In the genomic region with DNA sequence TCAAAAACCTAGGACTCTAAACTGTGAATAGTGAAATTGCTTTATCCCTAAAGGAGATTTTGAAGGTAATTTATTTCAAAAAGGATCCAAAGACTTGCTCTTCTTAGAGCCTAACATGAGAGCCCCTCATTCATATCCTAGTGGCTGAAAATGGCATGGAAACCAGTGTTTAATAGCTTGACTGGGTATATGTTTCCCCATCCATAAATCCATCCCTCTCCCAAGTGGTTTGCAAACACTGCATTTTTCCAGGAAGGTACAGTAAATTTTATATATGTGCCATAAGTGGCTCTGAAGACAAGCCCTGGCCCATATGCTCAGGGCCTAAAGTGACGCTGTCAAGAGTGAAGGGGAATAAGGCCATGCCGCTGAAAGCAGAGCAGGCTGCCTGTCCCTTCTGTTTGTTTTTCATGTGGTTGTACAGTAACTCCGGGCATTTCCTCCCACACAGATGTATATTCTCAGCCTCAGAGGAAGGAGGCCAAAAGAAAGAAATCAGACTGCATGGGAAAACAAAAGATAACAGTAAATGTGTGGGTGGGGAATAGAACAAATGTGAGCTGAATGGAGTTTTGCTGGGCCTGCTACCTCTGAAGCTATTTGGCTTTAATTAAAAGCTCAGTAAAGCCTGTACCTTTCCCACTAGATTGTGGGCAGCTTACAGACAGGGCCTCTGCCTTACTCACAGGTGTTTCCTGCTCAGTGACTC, we compare ENCODE assay signal across 8 cellular contexts.
A peak's percentile ranks its signal among the peaks of the same experiment; 100 is the strongest.
DNase-seq lines count a peak whose midpoint lies in the region; ATAC-seq and TF ChIP-seq lines count a peak whose summit lies in the region.

No MANE protein-coding gene starts in this region.

- CTCF ChIA-PET in HEK293 (lab: Yijun Ruan, JAX) = interaction anchor here (0.6 kb wide), 1 partner anchor 994 kb away, joined by 3 read pairs; no protein-coding TSS in a partner anchor

- H3K27me3 Mint-ChIP-seq in T-helper 17 cell = no peaks in the 10 kb centered on the region
- H3K27me3 Mint-ChIP-seq in CD14-positive monocyte (ENCODE audit: low read depth in 3 of 3) = no peaks in the 10 kb centered on the region

- ATAC-seq in left ventricle myocardium superior (peak; percentile 75), T-helper 17 cell (no peak)

- TF ChIP-seq CTCF in GM12872 (IDR thresholded peaks at IDR 0.05; ENCODE audit: insufficient read depth, low read depth, low read length) (peak; percentile 8; the same call in 1 of the 3 replicates), HEK293 (tag by site-specific recombination; IDR thresholded peaks at IDR 0.05) (no peak), CD14-positive monocyte (IDR thresholded peaks at IDR 0.05) (no peak)

- POLR2A ChIA-PET in HEK293 (lab: Yijun Ruan, JAX) = no interaction called here

- no peak overlapping the region for H3K4me3 ChIP-seq in HEK293 (ENCODE audit: low read depth, low read length)

- no peaks in the 10 kb centered on the region for H3K36me3 Mint-ChIP-seq in T-helper 17 cell (ENCODE audit: low read depth)
- no peaks in the 10 kb centered on the region for H3K36me3 Mint-ChIP-seq in CD14-positive monocyte

- H3K36me3 ChIP-seq in HEK293 (ENCODE audit: control insufficient read depth in 2 of 2, insufficient read depth in 1 of 2, low read length in 2 of 2) = no peaks in the 10 kb centered on the region

- H3K4me1 ChIP-seq in HEK293 (ENCODE audit: control insufficient read depth, insufficient read depth, low read length) = no peaks in the 10 kb centered on the region

- peaks cover 0 to 1% (median 0%) of the 10 kb centered on the region in 7 donors for H3K9me3 Mint-ChIP-seq in CD14-positive monocyte

- no peak overlapping the region for H3K27ac ChIP-seq in HEK293 (ENCODE audit: extremely low read depth, low read depth, low read length)

- H3K4me1 Mint-ChIP-seq in T-helper 17 cell (no peaks in the 10 kb centered on the region), CD14-positive monocyte (no peaks in the 10 kb centered on the region)

- H3K9me3 ChIP-seq in HEK293 (ENCODE audit: control insufficient read depth, insufficient read depth, low read depth, low read length) (no peaks in the 10 kb centered on the region), T-helper 17 cell (ENCODE audit: control insufficient read depth, low read length, poor library complexity, severe bottlenecking) (peaks cover 4% of the 10 kb centered on the region)

- intact Hi-C loops in left ventricle myocardium superior (cut with micrococcal nuclease) = no loop called here
- intact Hi-C loops in CD14-positive monocyte (cut with micrococcal nuclease) = no loop called here

- H3K27ac Mint-ChIP-seq in T-helper 17 cell = no peak overlapping the region
- H3K27ac Mint-ChIP-seq in CD14-positive monocyte = no peak overlapping the region

- DNase-seq in NCI-H2171 treated with DMSO at 0.1 percent for 48 hours (lab: John Stamatoyannopoulos, UW) (peak; percentile 72), left ventricle myocardium superior (no peak), GF-D8 (lab: John Stamatoyannopoulos, UW) (no peak), T-helper 17 cell (no peak), CD14-positive monocyte (ENCODE audit: low spot score) (no peak), cerebellum (ENCODE audit: low spot score) (no peak)

- H3K4me3 Mint-ChIP-seq in T-helper 17 cell = no peak overlapping the region
- no peak overlapping the region for H3K4me3 Mint-ChIP-seq in CD14-positive monocyte

TF ChIP-seq in HEK293, 187 proteins besides CTCF, POLR2A, EP300 and RAD21:
- TF ChIP-seq, protein P1, sequence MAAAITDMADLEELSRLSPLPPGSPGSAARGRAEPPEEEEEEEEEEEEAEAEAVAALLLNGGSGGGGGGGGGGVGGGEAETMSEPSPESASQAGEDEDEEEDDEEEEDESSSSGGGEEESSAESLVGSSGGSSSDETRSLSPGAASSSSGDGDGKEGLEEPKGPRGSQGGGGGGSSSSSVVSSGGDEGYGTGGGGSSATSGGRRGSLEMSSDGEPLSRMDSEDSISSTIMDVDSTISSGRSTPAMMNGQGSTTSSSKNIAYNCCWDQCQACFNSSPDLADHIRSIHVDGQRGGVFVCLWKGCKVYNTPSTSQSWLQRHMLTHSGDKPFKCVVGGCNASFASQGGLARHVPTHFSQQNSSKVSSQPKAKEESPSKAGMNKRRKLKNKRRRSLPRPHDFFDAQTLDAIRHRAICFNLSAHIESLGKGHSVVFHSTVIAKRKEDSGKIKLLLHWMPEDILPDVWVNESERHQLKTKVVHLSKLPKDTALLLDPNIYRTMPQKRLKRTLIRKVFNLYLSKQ (tag by site-specific recombination; IDR thresholded peaks at IDR 0.05; ENCODE audit: borderline replicate concordance) = no peak
- TF ChIP-seq ZNF48 (tag by site-specific recombination; IDR thresholded peaks at IDR 0.05) = no peak
- TF ChIP-seq SETDB1 (IDR thresholded peaks at IDR 0.05; ENCODE audit: insufficient read length, low read length) = peak; percentile 36
- TF ChIP-seq KLF7 (tag by site-specific recombination; IDR thresholded peaks at IDR 0.05; ENCODE audit: borderline replicate concordance) = no peak
- TF ChIP-seq ZNF624 (tag by site-specific recombination; IDR thresholded peaks at IDR 0.05) = no peak
- TF ChIP-seq ZBTB17 (tag by site-specific recombination; IDR thresholded peaks at IDR 0.05) = peak; percentile 38; the same call in 1 of the 2 replicates
- peak; percentile 93 for TF ChIP-seq ZFHX2 (tag by site-specific recombination; conservative IDR thresholded peaks at IDR 0.05)
- no peak for TF ChIP-seq SP2 (tag by site-specific recombination; IDR thresholded peaks at IDR 0.05)
- TF ChIP-seq, protein P2, sequence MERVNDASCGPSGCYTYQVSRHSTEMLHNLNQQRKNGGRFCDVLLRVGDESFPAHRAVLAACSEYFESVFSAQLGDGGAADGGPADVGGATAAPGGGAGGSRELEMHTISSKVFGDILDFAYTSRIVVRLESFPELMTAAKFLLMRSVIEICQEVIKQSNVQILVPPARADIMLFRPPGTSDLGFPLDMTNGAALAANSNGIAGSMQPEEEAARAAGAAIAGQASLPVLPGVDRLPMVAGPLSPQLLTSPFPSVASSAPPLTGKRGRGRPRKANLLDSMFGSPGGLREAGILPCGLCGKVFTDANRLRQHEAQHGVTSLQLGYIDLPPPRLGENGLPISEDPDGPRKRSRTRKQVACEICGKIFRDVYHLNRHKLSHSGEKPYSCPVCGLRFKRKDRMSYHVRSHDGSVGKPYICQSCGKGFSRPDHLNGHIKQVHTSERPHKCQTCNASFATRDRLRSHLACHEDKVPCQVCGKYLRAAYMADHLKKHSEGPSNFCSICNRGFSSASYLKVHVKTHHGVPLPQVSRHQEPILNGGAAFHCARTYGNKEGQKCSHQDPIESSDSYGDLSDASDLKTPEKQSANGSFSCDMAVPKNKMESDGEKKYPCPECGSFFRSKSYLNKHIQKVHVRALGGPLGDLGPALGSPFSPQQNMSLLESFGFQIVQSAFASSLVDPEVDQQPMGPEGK (tag by site-specific recombination; IDR thresholded peaks at IDR 0.05) = no peak
- TF ChIP-seq ZNF610 (tag by site-specific recombination; IDR thresholded peaks at IDR 0.05; ENCODE audit: borderline replicate concordance) = no peak
- TF ChIP-seq ZNF561 (tag by site-specific recombination; IDR thresholded peaks at IDR 0.05; ENCODE audit: borderline replicate concordance) = peak; percentile 56; the same call in 1 of the 2 replicates
- 0 out of 2 replicates have a peak, but pooled peaks have one; percentile 21 for TF ChIP-seq ZNF335 (tag by site-specific recombination; conservative IDR thresholded peaks at IDR 0.05)
- peak; percentile 82 for TF ChIP-seq EGR2 (tag by site-specific recombination; IDR thresholded peaks at IDR 0.05; ENCODE audit: low read depth)
- TF ChIP-seq ZNF133 (tag by site-specific recombination; IDR thresholded peaks at IDR 0.05) = no peak
- no peak for TF ChIP-seq ZNF114 (tag by site-specific recombination; IDR thresholded peaks at IDR 0.05)
- TF ChIP-seq, protein P3, sequence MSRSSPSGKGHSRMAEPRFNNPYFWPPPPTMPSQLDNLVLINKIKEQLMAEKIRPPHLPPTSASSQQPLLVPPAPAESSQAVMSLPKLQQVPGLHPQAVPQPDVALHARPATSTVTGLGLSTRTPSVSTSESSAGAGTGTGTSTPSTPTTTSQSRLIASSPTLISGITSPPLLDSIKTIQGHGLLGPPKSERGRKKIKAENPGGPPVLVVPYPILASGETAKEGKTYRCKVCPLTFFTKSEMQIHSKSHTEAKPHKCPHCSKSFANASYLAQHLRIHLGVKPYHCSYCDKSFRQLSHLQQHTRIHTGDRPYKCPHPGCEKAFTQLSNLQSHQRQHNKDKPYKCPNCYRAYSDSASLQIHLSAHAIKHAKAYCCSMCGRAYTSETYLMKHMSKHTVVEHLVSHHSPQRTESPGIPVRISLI (tag by site-specific recombination; IDR thresholded peaks at IDR 0.05) = no peak
- TF ChIP-seq KLF1 (tag by site-specific recombination; IDR thresholded peaks at IDR 0.05) = no peak
- peak; percentile 85 for TF ChIP-seq FEZF1 (tag by site-specific recombination; IDR thresholded peaks at IDR 0.05)
- no peak for TF ChIP-seq ZNF530 (tag by site-specific recombination; IDR thresholded peaks at IDR 0.05; ENCODE audit: low read depth)
- TF ChIP-seq MEIS1 (CRISPR knock-in tag; IDR thresholded peaks at IDR 0.05; ENCODE audit: borderline replicate concordance) = no peak
- TF ChIP-seq YY2 (tag by site-specific recombination; IDR thresholded peaks at IDR 0.05) = no peak
- TF ChIP-seq TRIM28 (IDR thresholded peaks at IDR 0.05; ENCODE audit: borderline replicate concordance, low read length) = peak; percentile 92
- TF ChIP-seq BCL11A (tag by site-specific recombination; IDR thresholded peaks at IDR 0.05; ENCODE audit: low read depth) = no peak
- TF ChIP-seq OSR2 (tag by site-specific recombination; IDR thresholded peaks at IDR 0.05) = peak; percentile 37; the same call in 1 of the 2 replicates
- TF ChIP-seq TCF7L2 (IDR thresholded peaks at IDR 0.05; ENCODE audit: borderline replicate concordance, low read depth, low read length) = no peak
- TF ChIP-seq ZNF560 (tag by site-specific recombination; IDR thresholded peaks at IDR 0.05; ENCODE audit: borderline replicate concordance) = no peak
- no peak for TF ChIP-seq ZNF830 (tag by site-specific recombination; IDR thresholded peaks at IDR 0.05; ENCODE audit: low read depth)
- TF ChIP-seq ZNF404 (tag by site-specific recombination; IDR thresholded peaks at IDR 0.05) = no peak
TF ChIP-seq in HEK293: peak in this region for 9.
